ENCODE assay signal across 9 cellular contexts in genomic region chr17:74873036-74873873, GRCh38. TPM values are rescaled to one million over a fixed set of nuclear protein-coding genes. Genes with fewer than 3 reads are reported as not detected.
DNase-seq lines count a peak whose midpoint lies in the region; ATAC-seq and TF ChIP-seq lines count a peak whose summit lies in the region.
"Had no signal": no experiment of that assay in that cellular context is flagged by ENCODE, and none has a peak within 500 bp of the region (broad histone marks: within the 10 kb centered on the region; RNA-seq: fewer than 3 reads in every experiment).

No MANE protein-coding gene starts in this region.

- WGBS in smooth muscle cell (ENCODE audit: low lambda C conversion rate) = under 1% methylated on average over 55 of the region's 55 CpGs

- peak overlapping the region; percentile 94 for H3K4me3 Mint-ChIP-seq in activated B cell treated with CpG ODN at 0.5 μM for 24 hours
- peak overlapping the region; percentile 85 to 93 (median 89) for H3K4me3 Mint-ChIP-seq in immature natural killer cell

- no peaks in the 10 kb centered on the region for H4K20me1 ChIP-seq in smooth muscle cell (ENCODE audit: low read depth)

- intact Hi-C loops in activated B cell treated with CpG ODN at 0.5 μM for 24 hours (cut with micrococcal nuclease) = loop anchor here (1.0 to 5.0 kb wide), 6 partner anchors 125 to 661 kb away; partner anchors contain the start of genes ATP5PD, KCTD2, LLGL2 and NHERF1

- TF ChIP-seq CTCF in AG09309 (IDR thresholded peaks at IDR 0.05; ENCODE audit: control insufficient read depth, insufficient read depth, low read depth, low read length, missing control alignments) = no peak
- no peak for TF ChIP-seq CTCF in activated B cell treated with CpG ODN at 0.5 μM for 24 hours (IDR thresholded peaks at IDR 0.05)
- TF ChIP-seq CTCF in smooth muscle cell (IDR thresholded peaks at IDR 0.05; ENCODE audit: borderline replicate concordance, insufficient read depth, poor library complexity, severe bottlenecking) = no peak

- ATAC-seq in GM19023 (IDR thresholded peaks at IDR 0.05; ENCODE audit: unreplicated experiment) (peak; percentile 90), HG03196 (IDR thresholded peaks at IDR 0.05; ENCODE audit: unreplicated experiment) (peak; percentile 85), activated B cell treated with CpG ODN at 0.5 μM for 24 hours (ENCODE audit: low read depth) (peak; percentile 93)

- H3K4me1 ChIP-seq in smooth muscle cell (ENCODE audit: low read depth) = peaks cover 12% of the 10 kb centered on the region

- H3K27ac Mint-ChIP-seq in activated B cell treated with CpG ODN at 0.5 μM for 24 hours = peak overlapping the region; percentile 94
- H3K27ac Mint-ChIP-seq in immature natural killer cell = peak overlapping the region; percentile 92 to 97 (median 96)

- no peaks in the 10 kb centered on the region for H3K36me3 Mint-ChIP-seq in activated B cell treated with CpG ODN at 0.5 μM for 24 hours (ENCODE audit: low read depth)
- no peaks in the 10 kb centered on the region for H3K36me3 Mint-ChIP-seq in immature natural killer cell

- CTCF ChIA-PET in activated B cell treated with CpG ODN at 0.5 μM for 24 hours (lab: Charles Lee) = interaction anchor here (0.9 to 2.1 kb wide), 7 partner anchors 8 to 216 kb away, joined by 3 to 8 read pairs (median 4); no protein-coding TSS in a partner anchor

- DNase-seq in AG09309 (ENCODE audit: low read depth) = peak; percentile 100
- peak; percentile 97 for DNase-seq in NCI-H226
- peak; percentile 94 for DNase-seq in activated B cell treated with CpG ODN at 0.5 μM for 24 hours
- peak; percentile 99 for DNase-seq in central memory CD4-positive, alpha-beta T cell
- DNase-seq in immature natural killer cell = peak; percentile 99
- DNase-seq in smooth muscle cell (lab: John Stamatoyannopoulos, UW; ENCODE audit: unreplicated experiment) = peak; percentile 100

- H3K4me2 ChIP-seq in smooth muscle cell = peak overlapping the region; percentile 89

- H3K9me3 ChIP-seq in smooth muscle cell (replicated peaks; ENCODE audit: low read depth) = no peaks in the 10 kb centered on the region

- H3K9me3 Mint-ChIP-seq in activated B cell treated with CpG ODN at 0.5 μM for 24 hours = no peaks in the 10 kb centered on the region
- H3K9me3 Mint-ChIP-seq in immature natural killer cell = no peaks in the 10 kb centered on the region

- H3K4me3 ChIP-seq in AG09309 (ENCODE audit: control insufficient read depth, low read depth, low read length) (peak overlapping the region; percentile 90), smooth muscle cell (peak overlapping the region; percentile 76)

- H3K27me3 Mint-ChIP-seq in activated B cell treated with CpG ODN at 0.5 μM for 24 hours (no peaks in the 10 kb centered on the region), immature natural killer cell (ENCODE audit: low read depth in 3 of 3) (peaks cover 8 to 11% (median 10%) of the 10 kb centered on the region in 3 donors)

- H2AFZ ChIP-seq in smooth muscle cell (ENCODE audit: low read depth) = peak overlapping the region; percentile 74

- H3K36me3 ChIP-seq in smooth muscle cell (ENCODE audit: low read depth) = no peaks in the 10 kb centered on the region

- H3K27ac ChIP-seq in smooth muscle cell (ENCODE audit: low read depth) = peak overlapping the region; percentile 84

- H3F3A ChIP-seq in smooth muscle cell (ENCODE audit: low read depth) = no peaks in the 10 kb centered on the region

- H3K79me2 ChIP-seq in smooth muscle cell (ENCODE audit: low read depth) = no peaks in the 10 kb centered on the region

- H3K27me3 ChIP-seq in smooth muscle cell (ENCODE audit: low read depth) = no peaks in the 10 kb centered on the region

- POLR2A ChIA-PET in activated B cell treated with CpG ODN at 0.5 μM for 24 hours (lab: Charles Lee) = interaction anchor here (0.6 to 2.1 kb wide), 27 partner anchors 11 to 1638 kb away, joined by 3 to 28 read pairs (median 5); partner anchors contain the start of genes KCTD2, MIF4GD, MRPL58 and NAT9

- H3K4me1 Mint-ChIP-seq in activated B cell treated with CpG ODN at 0.5 μM for 24 hours (peaks cover 22% of the 10 kb centered on the region), immature natural killer cell (peaks cover 14 to 19% of the 10 kb centered on the region in 2 donors)

- H3K9ac ChIP-seq in smooth muscle cell (ENCODE audit: low read depth) = peak overlapping the region; percentile 95

RNA-seq across cellular contexts. Expression of gene FDXR, which starts 0.5 kb away (rescaled TPM):
- total RNA-seq in activated B cell treated with CpG ODN at 0.5 μM for 24 hours = 4.6 and 5.5 TPM in 2 replicates
- polyA plus RNA-seq in immature natural killer cell = 10 to 100 TPM in 1 of 3 donors, 1 to 10 TPM in 2; 3.9 to 10.3 (median 8.0) TPM
- total RNA-seq in smooth muscle cell = 5.6 and 10.4 TPM in 2 replicates
- polyA plus RNA-seq in smooth muscle cell = 18.7 and 22.1 TPM in 2 replicates

RNA-seq across cellular contexts. Expression of gene GRIN2C, which starts 13.6 kb away (rescaled TPM):
- total RNA-seq in activated B cell treated with CpG ODN at 0.5 μM for 24 hours (not detected in 2 replicates), smooth muscle cell (0.13 TPM in 2 replicates)
- polyA plus RNA-seq in immature natural killer cell (under 1 TPM in 1 of 3 donors, not detected in 2; 0.66 TPM), smooth muscle cell (0.30 and 0.32 TPM in 2 replicates)

RNA-seq across cellular contexts. Expression of gene FADS6, which starts 20.2 kb away (rescaled TPM):
- not detected in 2 replicates for total RNA-seq in activated B cell treated with CpG ODN at 0.5 μM for 24 hours
- polyA plus RNA-seq in immature natural killer cell = not detected
- total RNA-seq in smooth muscle cell = 0.22 TPM in 1 of 2 replicates, not detected in the other
- polyA plus RNA-seq in smooth muscle cell = not detected in 2 replicates
- total RNA-seq: T-helper 1 cell treated with Interleukin-12 subunit alpha and Interleukin-12 subunit beta and Interleukin-4 antibody, amounts not matched to agents 30 ng/mL and 1 ng/mL, for 36 hours had no signal

RNA-seq across cellular contexts. Expression of gene USH1G, which starts 49.8 kb away (rescaled TPM):
- total RNA-seq in activated B cell treated with CpG ODN at 0.5 μM for 24 hours (not detected in 2 replicates), smooth muscle cell (0.49 TPM in 2 replicates)
- polyA plus RNA-seq in immature natural killer cell (not detected), smooth muscle cell (0.32 and 0.58 TPM in 2 replicates)
- total RNA-seq: T-helper 1 cell treated with Interleukin-12 subunit alpha and Interleukin-12 subunit beta and Interleukin-4 antibody, amounts not matched to agents 30 ng/mL and 1 ng/mL, for 36 hours had no signal

RNA-seq across cellular contexts. Expression of gene OTOP2, which starts 50.8 kb away (rescaled TPM):
- total RNA-seq in activated B cell treated with CpG ODN at 0.5 μM for 24 hours (not detected in 2 replicates), smooth muscle cell (not detected in 2 replicates)
- polyA plus RNA-seq in immature natural killer cell (not detected), smooth muscle cell (not detected in 2 replicates)
- total RNA-seq: T-helper 1 cell treated with Interleukin-12 subunit alpha and Interleukin-12 subunit beta and Interleukin-4 antibody, amounts not matched to agents 30 ng/mL and 1 ng/mL, for 36 hours had no signal

Comparison
In these comparisons a context has a peak if more than half of its experiments do, and no peak if none do; other contexts are left out.
1. Peak in every context shown above with its lines: DNase-seq, ATAC-seq, H3K4me3 ChIP-seq and H3K27ac ChIP-seq.